In genomic region chr5:57889558-57889957, GRCh38 we compare ENCODE assay signal across 10 cellular contexts.
A peak's percentile ranks its signal among the peaks of the same experiment; 100 is the strongest.
DNase-seq lines count a peak whose midpoint lies in the region; ATAC-seq lines count a peak whose summit lies in the region.
"Had no signal": no experiment of that assay in that cellular context is flagged by ENCODE, and none has a peak within 500 bp of the region (broad histone marks: within the 10 kb centered on the region; RNA-seq: fewer than 3 reads in every experiment).

No MANE protein-coding gene starts in this region.

- H3K4ac ChIP-seq in mesenchymal stem cell (ENCODE audit: low read depth in 1 of 2, low read length in 2 of 2), result no peak overlapping the region

- no peak overlapping the region for H4K91ac ChIP-seq in mesenchymal stem cell (ENCODE audit: low read length)

- H3K9me3 ChIP-seq in mesenchymal stem cell (ENCODE audit: control insufficient read depth, low read length), result no peaks in the 10 kb centered on the region

- peak overlapping the region; percentile 77 for H3K27ac ChIP-seq in mesenchymal stem cell (ENCODE audit: low read length, poor library complexity, severe bottlenecking)

- H3K4me2 ChIP-seq in mesenchymal stem cell (ENCODE audit: low read length, poor library complexity, severe bottlenecking), result no peak overlapping the region

- H2BK15ac ChIP-seq in mesenchymal stem cell (ENCODE audit: low read depth, poor library complexity, severe bottlenecking), result no peak overlapping the region

- H3K23ac ChIP-seq in mesenchymal stem cell (ENCODE audit: low read length in 2 of 2), result no peak overlapping the region

- no peak overlapping the region for H2AK5ac ChIP-seq in mesenchymal stem cell (ENCODE audit: low read length, severe bottlenecking)

- H2BK12ac ChIP-seq in mesenchymal stem cell (ENCODE audit: low read length in 2 of 2), result no peak overlapping the region

- no peak overlapping the region for H3K14ac ChIP-seq in mesenchymal stem cell (ENCODE audit: low read length in 2 of 2)

- ATAC-seq in HG02588 (IDR thresholded peaks at IDR 0.05; ENCODE audit: unreplicated experiment), result no peak

- in situ Hi-C loops in Caki2 (cut with HindIII; ENCODE audit: low pct_unique_long_range_greater_than_20kb, low sequenced_read_pairs), result no loop called here

- no peak overlapping the region for H3K9ac ChIP-seq in mesenchymal stem cell (ENCODE audit: low read length)

- 7% methylated on average over 5 of the region's 5 CpGs for WGBS in mesenchymal stem cell

- peak overlapping the region; percentile 0 for H2BK5ac ChIP-seq in mesenchymal stem cell (ENCODE audit: low read depth, low read length, poor library complexity, severe bottlenecking)

- H3K79me1 ChIP-seq in mesenchymal stem cell (replicated peaks; ENCODE audit: low read length, poor library complexity, severe bottlenecking), result no peaks in the 10 kb centered on the region

- no peak overlapping the region for H3K4me3 ChIP-seq in mesenchymal stem cell (ENCODE audit: insufficient read depth in 1 of 2, low read depth in 1 of 2, low read length in 2 of 2)

- no peak overlapping the region for H4K8ac ChIP-seq in mesenchymal stem cell (ENCODE audit: low read length)

- no peaks in the 10 kb centered on the region for H3K36me3 ChIP-seq in mesenchymal stem cell (ENCODE audit: control insufficient read depth in 1 of 2, insufficient read depth in 2 of 2, low read depth in 1 of 2, low read length in 2 of 2)

- H2AFZ ChIP-seq in mesenchymal stem cell (ENCODE audit: low read depth, low read length), result no peak overlapping the region

- H3K27me3 ChIP-seq in mesenchymal stem cell (ENCODE audit: control insufficient read depth in 1 of 2, insufficient read depth in 1 of 2, low read length in 2 of 2), result no peaks in the 10 kb centered on the region

- peak overlapping the region in 1 of 2 experiments; percentile 14 for H3K18ac ChIP-seq in mesenchymal stem cell (ENCODE audit: low read depth in 1 of 2, low read length in 2 of 2)

- peak; percentile 97 for DNase-seq in Caki2 (ENCODE audit: low read depth)
- DNase-seq in NCI-H146 treated with DMSO at 0.1 percent for 48 hours (lab: John Stamatoyannopoulos, UW; ENCODE audit: unreplicated experiment), result peak; percentile 4
- DNase-seq in dedifferentiated amniotic fluid mesenchymal stem cell (ENCODE audit: extremely low spot score), result peak; percentile 70
- DNase-seq in mesenchymal stem cell, result peak; percentile 67
- DNase-seq in NCI-H2081 treated with DMSO at 0.1 percent for 48 hours (lab: John Stamatoyannopoulos, UW), result no peak
- DNase-seq in activated CD4-positive, alpha-beta T cell treated with anti-CD3 and anti-CD28 coated beads for 48 hours, result no peak
- no peak for DNase-seq in medulla oblongata (ENCODE audit: extremely low spot score)
- DNase-seq: activated CD8-positive, alpha-beta memory T cell treated with anti-CD3 and anti-CD28 coated beads for 24 hours; glutamatergic neuron had no signal

- H3K4me1 ChIP-seq in mesenchymal stem cell (ENCODE audit: control insufficient read depth, insufficient read depth, low read depth, low read length), result peaks cover 3% of the 10 kb centered on the region

- H2BK120ac ChIP-seq in mesenchymal stem cell (ENCODE audit: low read depth, low read length), result no peak overlapping the region

Comparison
In these comparisons a context has a peak if more than half of its experiments do, and no peak if none do; other contexts are left out.
1. DNase-seq: peak in Caki2 (single experiment), NCI-H146 treated with DMSO at 0.1 percent for 48 hours (single experiment), dedifferentiated amniotic fluid mesenchymal stem cell (single experiment) and mesenchymal stem cell (single experiment); none in NCI-H2081 treated with DMSO at 0.1 percent for 48 hours (single experiment), activated CD4-positive, alpha-beta T cell treated with anti-CD3 and anti-CD28 coated beads for 48 hours (single experiment) and medulla oblongata (single experiment).